12 cellular contexts compared by ENCODE assay signal in genomic region chr6:111799576-111800467, GRCh38.
DNase-seq lines count a peak whose midpoint lies in the region; ATAC-seq and TF ChIP-seq lines count a peak whose summit lies in the region.
"Had no signal": no experiment of that assay in that cellular context is flagged by ENCODE, and none has a peak within 500 bp of the region (broad histone marks: within the 10 kb centered on the region; RNA-seq: fewer than 3 reads in every experiment).

No MANE protein-coding gene starts in this region.

- peaks cover 13% of the 10 kb centered on the region for H3K36me3 Mint-ChIP-seq in neural progenitor cell

- H3K4me1 ChIP-seq in neural progenitor cell (peaks cover 13% of the 10 kb centered on the region), Peyer's patch (peaks cover 0 to 3% (median 0%) of the 10 kb centered on the region in 4 donors)

- H3K4me2 ChIP-seq in neural progenitor cell = no peak overlapping the region

- H3K4me3 Mint-ChIP-seq in neural progenitor cell = no peak overlapping the region

- H3K9me3 Mint-ChIP-seq in neural progenitor cell = no peaks in the 10 kb centered on the region

- ATAC-seq in GM19463 (IDR thresholded peaks at IDR 0.05; ENCODE audit: unreplicated experiment) = no peak

- DNase-seq in EH (ENCODE audit: low read depth) (peak; percentile 29), choroid plexus epithelial cell (ENCODE audit: low read depth) (no peak), neural progenitor cell (ENCODE audit: low spot score) (peak; percentile 15), Peyer's patch (no peak), NK-92 (lab: John Stamatoyannopoulos, UW; ENCODE audit: unreplicated experiment) (no peak), foreskin melanocyte (no peak)
- DNase-seq: activated naive CD4-positive, alpha-beta T cell treated with anti-CD3 and anti-CD28 coated beads, Interleukin-2, amount 50 U/mL, for 16 hours; NCI-H1930; stimulated activated CD4-positive, alpha-beta T cell treated with anti-CD3 and anti-CD28 coated beads, Interleukin-1b, Interleukin-23, amount 100 ng/mL, for 48 hours had no signal

- TF ChIP-seq POLR2A in Peyer's patch (IDR thresholded peaks at IDR 0.05) = no peak

- H3K4me3 ChIP-seq in choroid plexus epithelial cell (ENCODE audit: low read depth, low read length) (no peak overlapping the region), neural progenitor cell (no peak overlapping the region), Peyer's patch (no peak overlapping the region)

- H3K27me3 ChIP-seq in neural progenitor cell (no peaks in the 10 kb centered on the region), Peyer's patch (no peaks in the 10 kb centered on the region)

- H3K9me3 ChIP-seq in neural progenitor cell (ENCODE audit: low read depth) (no peaks in the 10 kb centered on the region), Peyer's patch (no peaks in the 10 kb centered on the region)

- H3K9ac ChIP-seq in neural progenitor cell = no peak overlapping the region

- no peaks in the 10 kb centered on the region for H3F3A ChIP-seq in neural progenitor cell (ENCODE audit: low read depth)

- peaks cover 37% of the 10 kb centered on the region for H3K4me1 Mint-ChIP-seq in neural progenitor cell

- H3K27ac ChIP-seq in neural progenitor cell (no peak overlapping the region), Peyer's patch (no peak overlapping the region)
- H3K27ac ChIP-seq: VCaP had no signal

- no peaks in the 10 kb centered on the region for H3K36me3 ChIP-seq in neural progenitor cell
- H3K36me3 ChIP-seq in Peyer's patch = no peaks in the 10 kb centered on the region

- no peak overlapping the region for H2AFZ ChIP-seq in neural progenitor cell (replicated peaks)

- peak overlapping the region; percentile 6 for H3K27ac Mint-ChIP-seq in neural progenitor cell

- H3K27me3 Mint-ChIP-seq in neural progenitor cell (ENCODE audit: insufficient read depth, low read depth) = peaks cover under 1% of the 10 kb centered on the region

- peaks cover 11% of the 10 kb centered on the region for H4K20me1 ChIP-seq in neural progenitor cell (ENCODE audit: low read depth)

- peaks cover 7% of the 10 kb centered on the region for H3K79me2 ChIP-seq in neural progenitor cell (ENCODE audit: low read depth)

- TF ChIP-seq CTCF in LNCAP (IDR thresholded peaks at IDR 0.05) = peak; percentile 11; the same call in 1 of the 2 replicates
- TF ChIP-seq CTCF in choroid plexus epithelial cell (conservative IDR thresholded peaks at IDR 0.05; ENCODE audit: low read depth, low read length) = peak; percentile 34
- TF ChIP-seq CTCF in neural progenitor cell (IDR thresholded peaks at IDR 0.05) = peak; percentile 40
- TF ChIP-seq CTCF in Peyer's patch (IDR thresholded peaks at IDR 0.05) = no peak

Comparison
In these comparisons a context has a peak if more than half of its experiments do, and no peak if none do; other contexts are left out.
1. DNase-seq: peak in EH (single experiment) and neural progenitor cell (single experiment); none in choroid plexus epithelial cell (single experiment), Peyer's patch (0 of 3), NK-92 (single experiment) and foreskin melanocyte (single experiment).
2. CTCF ChIP-seq: peak in LNCAP (single experiment), choroid plexus epithelial cell (single experiment) and neural progenitor cell (single experiment); none in Peyer's patch (0 of 6).